ENCODE assay signal across 1 cellular context in the genomic region with DNA sequence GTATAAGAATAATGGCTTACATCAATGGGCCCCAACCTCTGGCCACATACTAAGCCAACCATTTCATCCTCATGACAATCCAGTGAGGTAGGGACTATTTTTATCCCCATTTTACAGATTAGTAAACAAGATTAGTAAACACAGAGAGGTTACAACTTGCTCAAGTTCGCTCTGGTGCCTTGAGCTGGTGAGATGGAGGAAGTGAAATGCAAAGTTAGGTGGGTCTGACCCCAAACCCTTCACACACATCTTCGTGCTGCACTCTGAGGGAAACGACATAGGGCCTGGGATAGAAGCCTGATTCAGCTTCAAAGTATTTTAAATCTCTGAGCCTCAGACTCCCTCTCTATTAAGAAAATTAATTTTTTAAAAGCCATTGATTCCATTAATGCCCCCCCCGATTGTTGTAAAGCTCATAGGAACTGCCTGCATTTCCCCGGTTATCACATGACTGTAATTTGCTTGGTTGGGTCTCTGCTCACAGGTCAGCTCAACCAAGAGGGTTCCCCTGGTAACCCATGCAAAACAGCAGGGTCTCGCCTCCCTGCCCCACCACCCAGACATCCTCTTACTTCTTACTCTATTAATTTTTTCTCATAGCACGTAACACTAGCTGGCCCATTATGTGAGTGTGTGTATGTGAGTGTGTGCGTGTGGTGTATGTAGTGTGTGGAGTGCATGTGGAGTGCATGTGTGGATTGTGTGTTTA.
TF ChIP-seq lines count a peak whose summit lies in the region.

No MANE protein-coding gene starts in this region.

TF ChIP-seq in GM23338, 12 proteins besides CTCF, POLR2A, EP300 and RAD21 (continued from another document):
- TF ChIP-seq, protein P1, sequence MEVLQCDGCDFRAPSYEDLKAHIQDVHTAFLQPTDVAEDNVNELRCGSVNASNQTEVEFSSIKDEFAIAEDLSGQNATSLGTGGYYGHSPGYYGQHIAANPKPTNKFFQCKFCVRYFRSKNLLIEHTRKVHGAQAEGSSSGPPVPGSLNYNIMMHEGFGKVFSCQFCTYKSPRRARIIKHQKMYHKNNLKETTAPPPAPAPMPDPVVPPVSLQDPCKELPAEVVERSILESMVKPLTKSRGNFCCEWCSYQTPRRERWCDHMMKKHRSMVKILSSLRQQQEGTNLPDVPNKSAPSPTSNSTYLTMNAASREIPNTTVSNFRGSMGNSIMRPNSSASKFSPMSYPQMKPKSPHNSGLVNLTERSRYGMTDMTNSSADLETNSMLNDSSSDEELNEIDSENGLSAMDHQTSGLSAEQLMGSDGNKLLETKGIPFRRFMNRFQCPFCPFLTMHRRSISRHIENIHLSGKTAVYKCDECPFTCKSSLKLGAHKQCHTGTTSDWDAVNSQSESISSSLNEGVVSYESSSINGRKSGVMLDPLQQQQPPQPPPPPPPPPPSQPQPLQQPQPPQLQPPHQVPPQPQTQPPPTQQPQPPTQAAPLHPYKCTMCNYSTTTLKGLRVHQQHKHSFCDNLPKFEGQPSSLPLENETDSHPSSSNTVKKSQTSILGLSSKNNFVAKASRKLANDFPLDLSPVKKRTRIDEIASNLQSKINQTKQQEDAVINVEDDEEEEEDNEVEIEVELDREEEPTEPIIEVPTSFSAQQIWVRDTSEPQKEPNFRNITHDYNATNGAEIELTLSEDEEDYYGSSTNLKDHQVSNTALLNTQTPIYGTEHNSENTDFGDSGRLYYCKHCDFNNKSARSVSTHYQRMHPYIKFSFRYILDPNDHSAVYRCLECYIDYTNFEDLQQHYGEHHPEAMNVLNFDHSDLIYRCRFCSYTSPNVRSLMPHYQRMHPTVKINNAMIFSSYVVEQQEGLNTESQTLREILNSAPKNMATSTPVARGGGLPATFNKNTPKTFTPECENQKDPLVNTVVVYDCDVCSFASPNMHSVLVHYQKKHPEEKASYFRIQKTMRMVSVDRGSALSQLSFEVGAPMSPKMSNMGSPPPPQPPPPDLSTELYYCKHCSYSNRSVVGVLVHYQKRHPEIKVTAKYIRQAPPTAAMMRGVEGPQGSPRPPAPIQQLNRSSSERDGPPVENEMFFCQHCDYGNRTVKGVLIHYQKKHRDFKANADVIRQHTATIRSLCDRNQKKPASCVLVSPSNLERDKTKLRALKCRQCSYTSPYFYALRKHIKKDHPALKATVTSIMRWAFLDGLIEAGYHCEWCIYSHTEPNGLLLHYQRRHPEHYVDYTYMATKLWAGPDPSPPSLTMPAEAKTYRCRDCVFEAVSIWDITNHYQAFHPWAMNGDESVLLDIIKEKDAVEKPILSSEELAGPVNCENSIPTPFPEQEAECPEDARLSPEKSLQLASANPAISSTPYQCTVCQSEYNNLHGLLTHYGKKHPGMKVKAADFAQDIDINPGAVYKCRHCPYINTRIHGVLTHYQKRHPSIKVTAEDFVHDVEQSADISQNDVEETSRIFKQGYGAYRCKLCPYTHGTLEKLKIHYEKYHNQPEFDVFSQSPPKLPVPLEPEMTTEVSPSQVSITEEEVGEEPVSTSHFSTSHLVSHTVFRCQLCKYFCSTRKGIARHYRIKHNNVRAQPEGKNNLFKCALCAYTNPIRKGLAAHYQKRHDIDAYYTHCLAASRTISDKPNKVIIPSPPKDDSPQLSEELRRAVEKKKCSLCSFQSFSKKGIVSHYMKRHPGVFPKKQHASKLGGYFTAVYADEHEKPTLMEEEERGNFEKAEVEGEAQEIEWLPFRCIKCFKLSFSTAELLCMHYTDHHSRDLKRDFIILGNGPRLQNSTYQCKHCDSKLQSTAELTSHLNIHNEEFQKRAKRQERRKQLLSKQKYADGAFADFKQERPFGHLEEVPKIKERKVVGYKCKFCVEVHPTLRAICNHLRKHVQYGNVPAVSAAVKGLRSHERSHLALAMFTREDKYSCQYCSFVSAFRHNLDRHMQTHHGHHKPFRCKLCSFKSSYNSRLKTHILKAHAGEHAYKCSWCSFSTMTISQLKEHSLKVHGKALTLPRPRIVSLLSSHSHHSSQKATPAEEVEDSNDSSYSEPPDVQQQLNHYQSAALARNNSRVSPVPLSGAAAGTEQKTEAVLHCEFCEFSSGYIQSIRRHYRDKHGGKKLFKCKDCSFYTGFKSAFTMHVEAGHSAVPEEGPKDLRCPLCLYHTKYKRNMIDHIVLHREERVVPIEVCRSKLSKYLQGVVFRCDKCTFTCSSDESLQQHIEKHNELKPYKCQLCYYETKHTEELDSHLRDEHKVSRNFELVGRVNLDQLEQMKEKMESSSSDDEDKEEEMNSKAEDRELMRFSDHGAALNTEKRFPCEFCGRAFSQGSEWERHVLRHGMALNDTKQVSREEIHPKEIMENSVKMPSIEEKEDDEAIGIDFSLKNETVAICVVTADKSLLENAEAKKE (CRISPR knock-in tag; IDR thresholded peaks at IDR 0.05) = no peak
- TF ChIP-seq, protein P2, sequence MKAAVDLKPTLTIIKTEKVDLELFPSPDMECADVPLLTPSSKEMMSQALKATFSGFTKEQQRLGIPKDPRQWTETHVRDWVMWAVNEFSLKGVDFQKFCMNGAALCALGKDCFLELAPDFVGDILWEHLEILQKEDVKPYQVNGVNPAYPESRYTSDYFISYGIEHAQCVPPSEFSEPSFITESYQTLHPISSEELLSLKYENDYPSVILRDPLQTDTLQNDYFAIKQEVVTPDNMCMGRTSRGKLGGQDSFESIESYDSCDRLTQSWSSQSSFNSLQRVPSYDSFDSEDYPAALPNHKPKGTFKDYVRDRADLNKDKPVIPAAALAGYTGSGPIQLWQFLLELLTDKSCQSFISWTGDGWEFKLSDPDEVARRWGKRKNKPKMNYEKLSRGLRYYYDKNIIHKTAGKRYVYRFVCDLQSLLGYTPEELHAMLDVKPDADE (IDR thresholded peaks at IDR 0.05) = no peak
- no peak for TF ChIP-seq CREB1 (CRISPR knock-in tag; IDR thresholded peaks at IDR 0.05; ENCODE audit: low read depth)
- no peak for TF ChIP-seq NANOG (IDR thresholded peaks at IDR 0.05; ENCODE audit: borderline replicate concordance)
- TF ChIP-seq, protein P3, sequence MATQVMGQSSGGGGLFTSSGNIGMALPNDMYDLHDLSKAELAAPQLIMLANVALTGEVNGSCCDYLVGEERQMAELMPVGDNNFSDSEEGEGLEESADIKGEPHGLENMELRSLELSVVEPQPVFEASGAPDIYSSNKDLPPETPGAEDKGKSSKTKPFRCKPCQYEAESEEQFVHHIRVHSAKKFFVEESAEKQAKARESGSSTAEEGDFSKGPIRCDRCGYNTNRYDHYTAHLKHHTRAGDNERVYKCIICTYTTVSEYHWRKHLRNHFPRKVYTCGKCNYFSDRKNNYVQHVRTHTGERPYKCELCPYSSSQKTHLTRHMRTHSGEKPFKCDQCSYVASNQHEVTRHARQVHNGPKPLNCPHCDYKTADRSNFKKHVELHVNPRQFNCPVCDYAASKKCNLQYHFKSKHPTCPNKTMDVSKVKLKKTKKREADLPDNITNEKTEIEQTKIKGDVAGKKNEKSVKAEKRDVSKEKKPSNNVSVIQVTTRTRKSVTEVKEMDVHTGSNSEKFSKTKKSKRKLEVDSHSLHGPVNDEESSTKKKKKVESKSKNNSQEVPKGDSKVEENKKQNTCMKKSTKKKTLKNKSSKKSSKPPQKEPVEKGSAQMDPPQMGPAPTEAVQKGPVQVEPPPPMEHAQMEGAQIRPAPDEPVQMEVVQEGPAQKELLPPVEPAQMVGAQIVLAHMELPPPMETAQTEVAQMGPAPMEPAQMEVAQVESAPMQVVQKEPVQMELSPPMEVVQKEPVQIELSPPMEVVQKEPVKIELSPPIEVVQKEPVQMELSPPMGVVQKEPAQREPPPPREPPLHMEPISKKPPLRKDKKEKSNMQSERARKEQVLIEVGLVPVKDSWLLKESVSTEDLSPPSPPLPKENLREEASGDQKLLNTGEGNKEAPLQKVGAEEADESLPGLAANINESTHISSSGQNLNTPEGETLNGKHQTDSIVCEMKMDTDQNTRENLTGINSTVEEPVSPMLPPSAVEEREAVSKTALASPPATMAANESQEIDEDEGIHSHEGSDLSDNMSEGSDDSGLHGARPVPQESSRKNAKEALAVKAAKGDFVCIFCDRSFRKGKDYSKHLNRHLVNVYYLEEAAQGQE (IDR thresholded peaks at IDR 0.05; ENCODE audit: unreplicated experiment) = no peak
